ENCODE assay signal across 10 cellular contexts in the genomic region with DNA sequence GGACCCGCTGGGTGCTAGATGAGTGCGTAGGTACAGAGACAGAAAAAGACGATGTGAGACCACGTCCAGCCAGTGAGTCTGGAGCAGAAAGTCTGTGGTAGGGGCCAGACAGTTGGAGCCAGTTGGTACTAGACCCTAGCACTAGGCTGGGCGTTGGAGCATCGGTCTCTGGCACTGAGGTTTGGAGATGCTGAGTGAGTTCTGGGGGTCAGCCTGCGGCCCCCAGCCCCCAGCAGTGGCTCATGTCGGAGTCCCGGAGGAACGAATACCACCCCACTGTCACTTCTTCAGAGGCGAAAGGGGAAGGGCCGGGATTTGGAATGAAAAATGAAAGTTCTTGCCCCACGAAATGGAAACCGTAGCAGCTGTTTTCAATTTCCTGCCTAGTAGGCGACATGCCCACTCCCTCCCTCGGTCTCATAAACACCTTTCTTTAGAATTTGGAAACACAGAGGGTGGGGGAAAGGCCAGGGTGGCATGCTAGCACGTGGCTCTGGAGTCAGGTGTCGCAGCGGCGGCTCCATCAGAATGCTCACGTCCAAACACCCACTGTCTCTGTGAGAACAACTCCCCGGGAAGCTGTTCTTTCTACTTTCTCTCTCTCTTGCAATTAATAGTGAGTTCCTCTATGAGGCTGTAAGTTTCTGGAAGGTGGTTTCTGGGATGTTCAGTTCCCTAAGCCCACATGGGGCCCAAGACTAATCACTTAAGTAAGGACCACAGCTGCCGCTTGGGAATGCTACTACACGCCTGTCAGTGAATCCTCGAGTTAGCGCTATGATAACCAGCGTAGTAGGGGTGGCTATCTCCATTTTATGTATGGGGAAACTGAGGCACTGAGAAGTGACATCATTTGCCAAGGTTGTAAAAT.
DNase-seq lines count a peak whose midpoint lies in the region; ATAC-seq lines count a peak whose summit lies in the region.
"Had no signal": no experiment of that assay in that cellular context is flagged by ENCODE, and none has a peak within 500 bp of the region (broad histone marks: within the 10 kb centered on the region; RNA-seq: fewer than 3 reads in every experiment).

No MANE protein-coding gene starts in this region.

- H3K4me1 Mint-ChIP-seq in stimulated activated effector memory CD8-positive, alpha-beta T cell treated with anti-CD3 and anti-CD28 coated beads, Interleukin-12 subunit alpha, Interleukin-12 subunit beta, amount 100 ng/mL, for 72 hours: peaks cover 14% of the 10 kb centered on the region

- no peak overlapping the region for H3K27ac ChIP-seq in SK-N-MC

- no peak overlapping the region for H3K27ac Mint-ChIP-seq in stimulated activated effector memory CD8-positive, alpha-beta T cell treated with anti-CD3 and anti-CD28 coated beads, Interleukin-12 subunit alpha, Interleukin-12 subunit beta, amount 100 ng/mL, for 72 hours

- no peak for ATAC-seq in stimulated activated effector memory CD8-positive, alpha-beta T cell treated with anti-CD3 and anti-CD28 coated beads, Interleukin-12 subunit alpha, Interleukin-12 subunit beta, amount 100 ng/mL, for 72 hours
- no peak for ATAC-seq in HG03571 (IDR thresholded peaks at IDR 0.05; ENCODE audit: unreplicated experiment)

- H3K4me3 ChIP-seq in SK-N-MC (peak overlapping the region; percentile 30; the same call in 1 of the 2 replicates), MG63 (no peak overlapping the region)

- H3K36me3 Mint-ChIP-seq in stimulated activated effector memory CD8-positive, alpha-beta T cell treated with anti-CD3 and anti-CD28 coated beads, Interleukin-12 subunit alpha, Interleukin-12 subunit beta, amount 100 ng/mL, for 72 hours: no peaks in the 10 kb centered on the region

- 0 out of 2 replicates have a peak, but pooled peaks cover 3% of the 10 kb centered on the region for H3K27me3 ChIP-seq in MG63

- H3K9ac ChIP-seq in SK-N-MC (ENCODE audit: insufficient read length): no peak overlapping the region

- H3K9me3 Mint-ChIP-seq in stimulated activated effector memory CD8-positive, alpha-beta T cell treated with anti-CD3 and anti-CD28 coated beads, Interleukin-12 subunit alpha, Interleukin-12 subunit beta, amount 100 ng/mL, for 72 hours: no peaks in the 10 kb centered on the region

- peak; percentile 55 for DNase-seq in stimulated activated CD4-positive, alpha-beta T cell treated with anti-CD3 and anti-CD28 coated beads, Interleukin-12 subunit alpha, Interleukin-12 subunit beta, amount 100 ng/mL, for 4 hours
- no peak for DNase-seq in stimulated activated CD4-positive, alpha-beta T cell treated with anti-CD3 and anti-CD28 coated beads, Interleukin-2, amount 100 ng/mL, for 48 hours
- DNase-seq in SK-N-MC (ENCODE audit: low read depth, low spot score) (no peak), islet precursor cell (peak; percentile 29), MG63 (no peak)
- DNase-seq in stimulated activated effector memory CD8-positive, alpha-beta T cell treated with anti-CD3 and anti-CD28 coated beads, Interleukin-12 subunit alpha, Interleukin-12 subunit beta, amount 100 ng/mL, for 72 hours (ENCODE audit: low spot score in 2 of 2): no peak
- no peak for DNase-seq in stimulated activated naive CD4-positive, alpha-beta T cell treated with Interleukin-2 at 50 U/mL for 16 hours (lab: John Stamatoyannopoulos, UW)
- DNase-seq: BE2C, SIG-M5 had no signal

- H3K4me3 Mint-ChIP-seq in stimulated activated effector memory CD8-positive, alpha-beta T cell treated with anti-CD3 and anti-CD28 coated beads, Interleukin-12 subunit alpha, Interleukin-12 subunit beta, amount 100 ng/mL, for 72 hours: no peak overlapping the region

- H3K36me3 ChIP-seq in SK-N-MC (ENCODE audit: insufficient read depth, low read length): no peaks in the 10 kb centered on the region
- no peaks in the 10 kb centered on the region for H3K36me3 ChIP-seq in MG63
- H3K36me3 ChIP-seq: BE2C had no signal

- no peaks in the 10 kb centered on the region for H3K9me3 ChIP-seq in SK-N-MC (ENCODE audit: low read depth, low read length)
- H3K9me3 ChIP-seq in MG63: no peaks in the 10 kb centered on the region
- H3K9me3 ChIP-seq: BE2C had no signal

Comparison
In these comparisons a context has a peak if more than half of its experiments do, and no peak if none do; other contexts are left out.
1. DNase-seq: peak in stimulated activated CD4-positive, alpha-beta T cell treated with anti-CD3 and anti-CD28 coated beads, Interleukin-12 subunit alpha, Interleukin-12 subunit beta, amount 100 ng/mL, for 4 hours (single experiment) and islet precursor cell (single experiment); none in stimulated activated CD4-positive, alpha-beta T cell treated with anti-CD3 and anti-CD28 coated beads, Interleukin-2, amount 100 ng/mL, for 48 hours (0 of 2), SK-N-MC (single experiment), stimulated activated effector memory CD8-positive, alpha-beta T cell treated with anti-CD3 and anti-CD28 coated beads, Interleukin-12 subunit alpha, Interleukin-12 subunit beta, amount 100 ng/mL, for 72 hours (0 of 2), MG63 (single experiment) and stimulated activated naive CD4-positive, alpha-beta T cell treated with Interleukin-2 at 50 U/mL for 16 hours (single experiment).